Comparison of ENCODE assay signal across 1 cellular context in the genomic region with DNA sequence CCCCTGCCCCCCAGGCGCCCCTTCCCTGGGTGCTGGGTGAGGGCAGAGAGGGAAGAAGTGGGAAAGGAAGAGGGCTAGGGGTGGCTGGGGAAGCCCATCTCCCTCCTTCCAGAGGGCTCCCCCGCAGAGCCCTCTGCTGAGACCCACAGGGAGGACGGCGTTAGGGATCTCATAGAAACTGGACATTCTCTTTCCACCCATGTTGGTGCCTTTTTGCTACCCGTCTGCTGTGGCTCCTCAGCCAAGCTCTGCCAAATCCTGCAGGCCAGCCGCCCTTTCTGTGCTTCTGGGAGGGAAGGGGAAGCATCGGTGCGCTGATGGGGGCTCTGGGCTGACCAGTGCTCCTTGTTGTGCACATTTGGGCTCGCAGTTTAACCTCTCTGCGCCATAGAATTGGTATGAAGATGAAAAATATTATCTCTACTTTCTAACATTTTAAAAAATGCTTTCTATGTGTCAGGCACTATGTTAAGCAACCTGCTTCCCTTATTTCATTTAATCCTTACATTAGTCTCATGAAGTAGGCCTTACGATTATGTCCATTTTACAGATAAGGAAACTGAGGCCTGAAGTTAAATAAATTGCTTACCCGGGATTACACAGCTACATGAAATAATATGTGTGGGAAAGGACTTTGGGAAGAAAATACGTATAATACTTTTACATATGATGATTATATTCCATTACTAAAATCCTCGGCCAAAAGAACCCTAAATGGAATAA.
TF ChIP-seq lines count a peak whose summit lies in the region.

No MANE protein-coding gene starts in this region.

TF ChIP-seq in WTC11, 78 proteins besides CTCF, POLR2A, EP300 and RAD21 (continued from another document):
- TF ChIP-seq, protein P1, sequence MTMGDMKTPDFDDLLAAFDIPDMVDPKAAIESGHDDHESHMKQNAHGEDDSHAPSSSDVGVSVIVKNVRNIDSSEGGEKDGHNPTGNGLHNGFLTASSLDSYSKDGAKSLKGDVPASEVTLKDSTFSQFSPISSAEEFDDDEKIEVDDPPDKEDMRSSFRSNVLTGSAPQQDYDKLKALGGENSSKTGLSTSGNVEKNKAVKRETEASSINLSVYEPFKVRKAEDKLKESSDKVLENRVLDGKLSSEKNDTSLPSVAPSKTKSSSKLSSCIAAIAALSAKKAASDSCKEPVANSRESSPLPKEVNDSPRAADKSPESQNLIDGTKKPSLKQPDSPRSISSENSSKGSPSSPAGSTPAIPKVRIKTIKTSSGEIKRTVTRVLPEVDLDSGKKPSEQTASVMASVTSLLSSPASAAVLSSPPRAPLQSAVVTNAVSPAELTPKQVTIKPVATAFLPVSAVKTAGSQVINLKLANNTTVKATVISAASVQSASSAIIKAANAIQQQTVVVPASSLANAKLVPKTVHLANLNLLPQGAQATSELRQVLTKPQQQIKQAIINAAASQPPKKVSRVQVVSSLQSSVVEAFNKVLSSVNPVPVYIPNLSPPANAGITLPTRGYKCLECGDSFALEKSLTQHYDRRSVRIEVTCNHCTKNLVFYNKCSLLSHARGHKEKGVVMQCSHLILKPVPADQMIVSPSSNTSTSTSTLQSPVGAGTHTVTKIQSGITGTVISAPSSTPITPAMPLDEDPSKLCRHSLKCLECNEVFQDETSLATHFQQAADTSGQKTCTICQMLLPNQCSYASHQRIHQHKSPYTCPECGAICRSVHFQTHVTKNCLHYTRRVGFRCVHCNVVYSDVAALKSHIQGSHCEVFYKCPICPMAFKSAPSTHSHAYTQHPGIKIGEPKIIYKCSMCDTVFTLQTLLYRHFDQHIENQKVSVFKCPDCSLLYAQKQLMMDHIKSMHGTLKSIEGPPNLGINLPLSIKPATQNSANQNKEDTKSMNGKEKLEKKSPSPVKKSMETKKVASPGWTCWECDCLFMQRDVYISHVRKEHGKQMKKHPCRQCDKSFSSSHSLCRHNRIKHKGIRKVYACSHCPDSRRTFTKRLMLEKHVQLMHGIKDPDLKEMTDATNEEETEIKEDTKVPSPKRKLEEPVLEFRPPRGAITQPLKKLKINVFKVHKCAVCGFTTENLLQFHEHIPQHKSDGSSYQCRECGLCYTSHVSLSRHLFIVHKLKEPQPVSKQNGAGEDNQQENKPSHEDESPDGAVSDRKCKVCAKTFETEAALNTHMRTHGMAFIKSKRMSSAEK (CRISPR knock-in tag; IDR thresholded peaks at IDR 0.05; ENCODE audit: borderline replicate concordance), result no peak
- TF ChIP-seq ZNF138 (CRISPR knock-in tag; conservative IDR thresholded peaks at IDR 0.05) (no peak), MYBL2 (CRISPR knock-in tag; IDR thresholded peaks at IDR 0.05) (no peak), RELA (CRISPR knock-in tag; IDR thresholded peaks at IDR 0.05; ENCODE audit: borderline replicate concordance) (no peak), ZNF423 (CRISPR knock-in tag; IDR thresholded peaks at IDR 0.05) (no peak), SP1 (CRISPR knock-in tag; conservative IDR thresholded peaks at IDR 0.05) (no peak), NFYB (CRISPR knock-in tag; conservative IDR thresholded peaks at IDR 0.05; ENCODE audit: low read depth) (no peak), HMGA2 (CRISPR knock-in tag; IDR thresholded peaks at IDR 0.05) (no peak), NR2C2 (CRISPR knock-in tag; IDR thresholded peaks at IDR 0.05) (no peak), ZNF317 (CRISPR knock-in tag; IDR thresholded peaks at IDR 0.05; ENCODE audit: borderline replicate concordance, low read depth) (no peak), TEAD1 (CRISPR knock-in tag; IDR thresholded peaks at IDR 0.05) (no peak)
- TF ChIP-seq, protein P2, sequence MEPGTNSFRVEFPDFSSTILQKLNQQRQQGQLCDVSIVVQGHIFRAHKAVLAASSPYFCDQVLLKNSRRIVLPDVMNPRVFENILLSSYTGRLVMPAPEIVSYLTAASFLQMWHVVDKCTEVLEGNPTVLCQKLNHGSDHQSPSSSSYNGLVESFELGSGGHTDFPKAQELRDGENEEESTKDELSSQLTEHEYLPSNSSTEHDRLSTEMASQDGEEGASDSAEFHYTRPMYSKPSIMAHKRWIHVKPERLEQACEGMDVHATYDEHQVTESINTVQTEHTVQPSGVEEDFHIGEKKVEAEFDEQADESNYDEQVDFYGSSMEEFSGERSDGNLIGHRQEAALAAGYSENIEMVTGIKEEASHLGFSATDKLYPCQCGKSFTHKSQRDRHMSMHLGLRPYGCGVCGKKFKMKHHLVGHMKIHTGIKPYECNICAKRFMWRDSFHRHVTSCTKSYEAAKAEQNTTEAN (CRISPR knock-in tag; IDR thresholded peaks at IDR 0.05), result no peak
- TF ChIP-seq, protein P3, sequence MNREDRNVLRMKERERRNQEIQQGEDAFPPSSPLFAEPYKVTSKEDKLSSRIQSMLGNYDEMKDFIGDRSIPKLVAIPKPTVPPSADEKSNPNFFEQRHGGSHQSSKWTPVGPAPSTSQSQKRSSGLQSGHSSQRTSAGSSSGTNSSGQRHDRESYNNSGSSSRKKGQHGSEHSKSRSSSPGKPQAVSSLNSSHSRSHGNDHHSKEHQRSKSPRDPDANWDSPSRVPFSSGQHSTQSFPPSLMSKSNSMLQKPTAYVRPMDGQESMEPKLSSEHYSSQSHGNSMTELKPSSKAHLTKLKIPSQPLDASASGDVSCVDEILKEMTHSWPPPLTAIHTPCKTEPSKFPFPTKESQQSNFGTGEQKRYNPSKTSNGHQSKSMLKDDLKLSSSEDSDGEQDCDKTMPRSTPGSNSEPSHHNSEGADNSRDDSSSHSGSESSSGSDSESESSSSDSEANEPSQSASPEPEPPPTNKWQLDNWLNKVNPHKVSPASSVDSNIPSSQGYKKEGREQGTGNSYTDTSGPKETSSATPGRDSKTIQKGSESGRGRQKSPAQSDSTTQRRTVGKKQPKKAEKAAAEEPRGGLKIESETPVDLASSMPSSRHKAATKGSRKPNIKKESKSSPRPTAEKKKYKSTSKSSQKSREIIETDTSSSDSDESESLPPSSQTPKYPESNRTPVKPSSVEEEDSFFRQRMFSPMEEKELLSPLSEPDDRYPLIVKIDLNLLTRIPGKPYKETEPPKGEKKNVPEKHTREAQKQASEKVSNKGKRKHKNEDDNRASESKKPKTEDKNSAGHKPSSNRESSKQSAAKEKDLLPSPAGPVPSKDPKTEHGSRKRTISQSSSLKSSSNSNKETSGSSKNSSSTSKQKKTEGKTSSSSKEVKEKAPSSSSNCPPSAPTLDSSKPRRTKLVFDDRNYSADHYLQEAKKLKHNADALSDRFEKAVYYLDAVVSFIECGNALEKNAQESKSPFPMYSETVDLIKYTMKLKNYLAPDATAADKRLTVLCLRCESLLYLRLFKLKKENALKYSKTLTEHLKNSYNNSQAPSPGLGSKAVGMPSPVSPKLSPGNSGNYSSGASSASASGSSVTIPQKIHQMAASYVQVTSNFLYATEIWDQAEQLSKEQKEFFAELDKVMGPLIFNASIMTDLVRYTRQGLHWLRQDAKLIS (CRISPR knock-in tag; IDR thresholded peaks at IDR 0.05; ENCODE audit: borderline replicate concordance), result no peak
- TF ChIP-seq, protein P4, sequence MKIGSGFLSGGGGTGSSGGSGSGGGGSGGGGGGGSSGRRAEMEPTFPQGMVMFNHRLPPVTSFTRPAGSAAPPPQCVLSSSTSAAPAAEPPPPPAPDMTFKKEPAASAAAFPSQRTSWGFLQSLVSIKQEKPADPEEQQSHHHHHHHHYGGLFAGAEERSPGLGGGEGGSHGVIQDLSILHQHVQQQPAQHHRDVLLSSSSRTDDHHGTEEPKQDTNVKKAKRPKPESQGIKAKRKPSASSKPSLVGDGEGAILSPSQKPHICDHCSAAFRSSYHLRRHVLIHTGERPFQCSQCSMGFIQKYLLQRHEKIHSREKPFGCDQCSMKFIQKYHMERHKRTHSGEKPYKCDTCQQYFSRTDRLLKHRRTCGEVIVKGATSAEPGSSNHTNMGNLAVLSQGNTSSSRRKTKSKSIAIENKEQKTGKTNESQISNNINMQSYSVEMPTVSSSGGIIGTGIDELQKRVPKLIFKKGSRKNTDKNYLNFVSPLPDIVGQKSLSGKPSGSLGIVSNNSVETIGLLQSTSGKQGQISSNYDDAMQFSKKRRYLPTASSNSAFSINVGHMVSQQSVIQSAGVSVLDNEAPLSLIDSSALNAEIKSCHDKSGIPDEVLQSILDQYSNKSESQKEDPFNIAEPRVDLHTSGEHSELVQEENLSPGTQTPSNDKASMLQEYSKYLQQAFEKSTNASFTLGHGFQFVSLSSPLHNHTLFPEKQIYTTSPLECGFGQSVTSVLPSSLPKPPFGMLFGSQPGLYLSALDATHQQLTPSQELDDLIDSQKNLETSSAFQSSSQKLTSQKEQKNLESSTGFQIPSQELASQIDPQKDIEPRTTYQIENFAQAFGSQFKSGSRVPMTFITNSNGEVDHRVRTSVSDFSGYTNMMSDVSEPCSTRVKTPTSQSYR (CRISPR knock-in tag; IDR thresholded peaks at IDR 0.05), result no peak
- TF ChIP-seq, protein P5, sequence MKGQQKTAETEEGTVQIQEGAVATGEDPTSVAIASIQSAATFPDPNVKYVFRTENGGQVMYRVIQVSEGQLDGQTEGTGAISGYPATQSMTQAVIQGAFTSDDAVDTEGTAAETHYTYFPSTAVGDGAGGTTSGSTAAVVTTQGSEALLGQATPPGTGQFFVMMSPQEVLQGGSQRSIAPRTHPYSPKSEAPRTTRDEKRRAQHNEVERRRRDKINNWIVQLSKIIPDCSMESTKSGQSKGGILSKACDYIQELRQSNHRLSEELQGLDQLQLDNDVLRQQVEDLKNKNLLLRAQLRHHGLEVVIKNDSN (CRISPR knock-in tag; IDR thresholded peaks at IDR 0.05), result no peak
- TF ChIP-seq, protein P6, sequence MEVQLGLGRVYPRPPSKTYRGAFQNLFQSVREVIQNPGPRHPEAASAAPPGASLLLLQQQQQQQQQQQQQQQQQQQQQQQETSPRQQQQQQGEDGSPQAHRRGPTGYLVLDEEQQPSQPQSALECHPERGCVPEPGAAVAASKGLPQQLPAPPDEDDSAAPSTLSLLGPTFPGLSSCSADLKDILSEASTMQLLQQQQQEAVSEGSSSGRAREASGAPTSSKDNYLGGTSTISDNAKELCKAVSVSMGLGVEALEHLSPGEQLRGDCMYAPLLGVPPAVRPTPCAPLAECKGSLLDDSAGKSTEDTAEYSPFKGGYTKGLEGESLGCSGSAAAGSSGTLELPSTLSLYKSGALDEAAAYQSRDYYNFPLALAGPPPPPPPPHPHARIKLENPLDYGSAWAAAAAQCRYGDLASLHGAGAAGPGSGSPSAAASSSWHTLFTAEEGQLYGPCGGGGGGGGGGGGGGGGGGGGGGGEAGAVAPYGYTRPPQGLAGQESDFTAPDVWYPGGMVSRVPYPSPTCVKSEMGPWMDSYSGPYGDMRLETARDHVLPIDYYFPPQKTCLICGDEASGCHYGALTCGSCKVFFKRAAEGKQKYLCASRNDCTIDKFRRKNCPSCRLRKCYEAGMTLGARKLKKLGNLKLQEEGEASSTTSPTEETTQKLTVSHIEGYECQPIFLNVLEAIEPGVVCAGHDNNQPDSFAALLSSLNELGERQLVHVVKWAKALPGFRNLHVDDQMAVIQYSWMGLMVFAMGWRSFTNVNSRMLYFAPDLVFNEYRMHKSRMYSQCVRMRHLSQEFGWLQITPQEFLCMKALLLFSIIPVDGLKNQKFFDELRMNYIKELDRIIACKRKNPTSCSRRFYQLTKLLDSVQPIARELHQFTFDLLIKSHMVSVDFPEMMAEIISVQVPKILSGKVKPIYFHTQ (CRISPR knock-in tag; IDR thresholded peaks at IDR 0.05), result no peak
